In the genomic region with DNA sequence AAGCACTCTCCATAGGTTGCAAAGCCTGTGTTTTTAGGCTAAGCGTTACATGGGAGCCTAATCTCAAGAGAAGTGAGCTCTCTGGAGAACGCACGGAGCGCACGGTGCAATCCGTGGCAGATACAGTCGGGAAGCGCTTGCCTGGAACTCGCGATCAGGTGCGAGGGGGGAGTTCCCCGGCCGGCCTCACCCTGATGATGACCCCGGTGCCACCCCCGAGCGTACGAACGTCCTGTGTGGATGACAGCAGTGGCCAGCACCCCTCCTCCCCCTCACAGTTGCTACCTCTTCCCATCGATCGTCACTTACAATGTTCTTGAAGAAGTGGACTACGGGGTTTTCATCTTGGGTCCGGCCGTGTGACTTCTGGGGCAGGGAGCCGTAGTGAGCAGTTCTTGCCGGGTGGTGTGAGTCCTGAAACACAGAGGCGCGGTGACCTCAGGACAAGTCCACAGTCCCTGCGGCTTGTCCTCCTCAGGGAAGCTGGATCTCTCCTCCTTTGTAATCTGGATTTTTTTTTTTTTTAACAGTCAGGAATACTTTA, we compare ENCODE assay signal across 25 cellular contexts.
"Had no signal": no experiment of that assay in that cellular context is flagged by ENCODE, and none has a peak within 500 bp of the region (broad histone marks: within the 10 kb centered on the region; RNA-seq: fewer than 3 reads in every experiment).

No MANE protein-coding gene starts in this region.

- H3K36me3 Mint-ChIP-seq: activated naive CD8-positive, alpha-beta T cell; naive B cell; neural progenitor cell had no signal

- H3K4me3 ChIP-seq: adrenal gland, esophagus squamous epithelium, gastrocnemius medialis, mucosa of descending colon, neural progenitor cell, prostate gland, tibial artery had no signal

- H3K4me2 ChIP-seq: neural progenitor cell had no signal

- ATAC-seq: gastrocnemius medialis, T-helper 17 cell had no signal

- DNase-seq: activated B cell treated with CpG ODN at 0.5 μM for 24 hours; activated CD4-positive, alpha-beta T cell treated with anti-CD3 and anti-CD28 coated beads for 36 hours; activated CD4-positive, alpha-beta T cell treated with anti-CD3 and anti-CD28 coated beads, Interleukin-2, amount 50 U/mL, for 4 hours; activated naive CD4-positive, alpha-beta T cell; central memory CD4-positive, alpha-beta T cell; esophagus squamous epithelium; gastrocnemius medialis; left colon; mesendoderm; naive B cell; stimulated activated CD4-positive, alpha-beta T cell treated with anti-CD3 and anti-CD28 coated beads, Interleukin-12 subunit alpha, Interleukin-12 subunit beta, amount 100 ng/mL, for 4 hours; stimulated activated CD4-positive, alpha-beta T cell treated with anti-CD3 and anti-CD28 coated beads, Interleukin-4, amount 100 ng/mL, for 4 hours; SW 1271; T-helper 17 cell; tibial artery had no signal

- H2AFZ ChIP-seq: neural progenitor cell had no signal

- FAIRE-seq: astrocyte, colon, islet of Langerhans had no signal

- H3K4me3 Mint-ChIP-seq: activated B cell treated with CpG ODN at 0.5 μM for 24 hours; activated CD4-positive, alpha-beta T cell treated with anti-CD3 and anti-CD28 coated beads for 36 hours; activated naive CD8-positive, alpha-beta T cell; activated T-helper 1 cell treated with anti-CD3 and anti-CD28 coated beads, Interleukin-12 subunit alpha, Interleukin-12 subunit beta, Interleukin-2, Interleukin-4 antibody, amounts not matched to agents 30 ng/mL and 10 ng/mL and 1 ng/mL, durations not matched to agents 14 hours and 24 hours and 36 hours; naive B cell; neural progenitor cell; stimulated activated naive CD8-positive, alpha-beta T cell treated with anti-CD3 and anti-CD28 coated beads, Interleukin-15, Interleukin-2, amounts not matched to agents 100 ng/mL and 50 ng/mL, for 24 hours; T-helper 17 cell had no signal

- H3K27ac Mint-ChIP-seq: activated CD4-positive, alpha-beta T cell treated with anti-CD3 and anti-CD28 coated beads for 36 hours; activated naive CD8-positive, alpha-beta T cell; activated T-helper 1 cell treated with anti-CD3 and anti-CD28 coated beads, Interleukin-12 subunit alpha, Interleukin-12 subunit beta, Interleukin-2, Interleukin-4 antibody, amounts not matched to agents 30 ng/mL and 10 ng/mL and 1 ng/mL, durations not matched to agents 14 hours and 24 hours and 36 hours; neural progenitor cell; stimulated activated naive CD8-positive, alpha-beta T cell treated with anti-CD3 and anti-CD28 coated beads, Interleukin-15, Interleukin-2, amounts not matched to agents 100 ng/mL and 50 ng/mL, for 24 hours; T-helper 17 cell had no signal

- H3K27ac ChIP-seq: gastrocnemius medialis, neural progenitor cell, prostate gland, tibial artery had no signal

- H3K27me3 ChIP-seq: adrenal gland, esophagus squamous epithelium, gastrocnemius medialis, neural progenitor cell, tibial artery had no signal

- H3K27me3 Mint-ChIP-seq: activated B cell treated with CpG ODN at 0.5 μM for 24 hours; activated CD4-positive, alpha-beta T cell treated with anti-CD3 and anti-CD28 coated beads for 36 hours; stimulated activated naive CD8-positive, alpha-beta T cell treated with anti-CD3 and anti-CD28 coated beads, Interleukin-15, Interleukin-2, amounts not matched to agents 100 ng/mL and 50 ng/mL, for 24 hours; T-helper 17 cell had no signal

- H3K9ac ChIP-seq: neural progenitor cell had no signal

- H3K4me1 Mint-ChIP-seq: activated CD4-positive, alpha-beta T cell treated with anti-CD3 and anti-CD28 coated beads for 36 hours had no signal

- H3K9me3 ChIP-seq: adrenal gland, esophagus squamous epithelium, gastrocnemius medialis, mucosa of descending colon, prostate gland, tibial artery had no signal

- H3K9me3 Mint-ChIP-seq: activated B cell treated with CpG ODN at 0.5 μM for 24 hours; activated T-helper 1 cell treated with anti-CD3 and anti-CD28 coated beads, Interleukin-12 subunit alpha, Interleukin-12 subunit beta, Interleukin-2, Interleukin-4 antibody, amounts not matched to agents 30 ng/mL and 10 ng/mL and 1 ng/mL, durations not matched to agents 14 hours and 24 hours and 36 hours; naive B cell; neural progenitor cell; stimulated activated naive CD8-positive, alpha-beta T cell treated with anti-CD3 and anti-CD28 coated beads, Interleukin-15, Interleukin-2, amounts not matched to agents 100 ng/mL and 50 ng/mL, for 24 hours had no signal

- H3K36me3 ChIP-seq: adrenal gland, esophagus squamous epithelium, gastrocnemius medialis, neural progenitor cell, prostate gland, tibial artery had no signal

- H3K4me1 ChIP-seq: adrenal gland, gastrocnemius medialis, prostate gland, tibial artery had no signal
